24 cellular contexts compared by ENCODE assay signal in genomic region chr6:128337619-128338018, GRCh38.
"Had no signal": no experiment of that assay in that cellular context is flagged by ENCODE, and none has a peak within 500 bp of the region (broad histone marks: within the 10 kb centered on the region; RNA-seq: fewer than 3 reads in every experiment).

No MANE protein-coding gene starts in this region.

- ATAC-seq: gastroesophageal sphincter; left cardiac atrium; lower lobe of right lung; pancreas; right cardiac atrium; stimulated activated memory B cell treated with anti-CD40 and anti-IgM and Interleukin-4, amounts not matched to agents 10 μg/mL and 1 μg/mL and 100 μg/mL, for 72 hours; upper lobe of right lung had no signal

- H3K4me1 ChIP-seq: testis, upper lobe of right lung had no signal

- H3K9me3 Mint-ChIP-seq: dendritic cell treated with granulocyte-macrophage colony-stimulating factor and Interleukin-4, amounts not matched to agents 40 ng/mL and 50 ng/mL, for 4 days; naive B cell; nephron; stimulated activated memory B cell treated with anti-CD40 and anti-IgM and Interleukin-4, amounts not matched to agents 10 μg/mL and 1 μg/mL and 100 μg/mL, for 72 hours; stimulated activated naive CD8-positive, alpha-beta T cell treated with anti-CD3 and anti-CD28 coated beads, Interleukin-15, Interleukin-2, amounts not matched to agents 100 ng/mL and 50 ng/mL, for 24 hours had no signal

- H3K27ac ChIP-seq: gastroesophageal sphincter, left ventricle myocardium inferior, lower lobe of right lung, pancreas, testis, tibial nerve, upper lobe of right lung had no signal

- H3K36me3 Mint-ChIP-seq: immature natural killer cell; naive B cell; stimulated activated memory B cell treated with anti-CD40 and anti-IgM and Interleukin-4, amounts not matched to agents 10 μg/mL and 1 μg/mL and 100 μg/mL, for 72 hours had no signal

- H3K27me3 ChIP-seq: gastroesophageal sphincter, pancreas, testis, tibial nerve, upper lobe of right lung had no signal

- H3K27ac Mint-ChIP-seq: dendritic cell treated with granulocyte-macrophage colony-stimulating factor and Interleukin-4, amounts not matched to agents 40 ng/mL and 50 ng/mL, for 4 days; immature natural killer cell; progenitor cell of endocrine pancreas; stimulated activated memory B cell treated with anti-CD40 and anti-IgM and Interleukin-4, amounts not matched to agents 10 μg/mL and 1 μg/mL and 100 μg/mL, for 72 hours; stimulated activated naive CD8-positive, alpha-beta T cell treated with anti-CD3 and anti-CD28 coated beads, Interleukin-15, Interleukin-2, amounts not matched to agents 100 ng/mL and 50 ng/mL, for 24 hours had no signal

- H3K27me3 Mint-ChIP-seq: dendritic cell treated with granulocyte-macrophage colony-stimulating factor and Interleukin-4, amounts not matched to agents 40 ng/mL and 50 ng/mL, for 4 days; naive B cell; progenitor cell of endocrine pancreas; stimulated activated memory B cell treated with anti-CD40 and anti-IgM and Interleukin-4, amounts not matched to agents 10 μg/mL and 1 μg/mL and 100 μg/mL, for 72 hours; stimulated activated naive CD8-positive, alpha-beta T cell treated with anti-CD3 and anti-CD28 coated beads, Interleukin-15, Interleukin-2, amounts not matched to agents 100 ng/mL and 50 ng/mL, for 24 hours had no signal

- H3K4me3 Mint-ChIP-seq: dendritic cell treated with granulocyte-macrophage colony-stimulating factor and Interleukin-4, amounts not matched to agents 40 ng/mL and 50 ng/mL, for 4 days; immature natural killer cell; naive B cell; nephron; stimulated activated memory B cell treated with anti-CD40 and anti-IgM and Interleukin-4, amounts not matched to agents 10 μg/mL and 1 μg/mL and 100 μg/mL, for 72 hours; stimulated activated naive CD8-positive, alpha-beta T cell treated with anti-CD3 and anti-CD28 coated beads, Interleukin-15, Interleukin-2, amounts not matched to agents 100 ng/mL and 50 ng/mL, for 24 hours had no signal

- H3K4me1 Mint-ChIP-seq: immature natural killer cell; naive B cell; stimulated activated memory B cell treated with anti-CD40 and anti-IgM and Interleukin-4, amounts not matched to agents 10 μg/mL and 1 μg/mL and 100 μg/mL, for 72 hours had no signal

- H3K9me3 ChIP-seq: gastroesophageal sphincter, left ventricle myocardium inferior, lower lobe of right lung, pancreas, testis, tibial nerve, upper lobe of right lung had no signal

- H3K4me2 ChIP-seq: smooth muscle cell had no signal

- FAIRE-seq: colon, keratinocyte, pancreas had no signal

- H3K36me3 ChIP-seq: gastroesophageal sphincter, left ventricle myocardium inferior, lower lobe of right lung, pancreas, tibial nerve, upper lobe of right lung had no signal

- DNase-seq: erythroblast; glutamatergic neuron; immature natural killer cell; left cardiac atrium; left ventricle myocardium inferior; lower lobe of right lung; mesendoderm; naive B cell; occipital lobe; pancreas; right cardiac atrium; stimulated activated CD4-positive, alpha-beta T cell treated with anti-CD3 and anti-CD28 coated beads, Interleukin-4, amount 100 ng/mL, for 1 hour; testis; upper lobe of right lung had no signal

- H3K4me3 ChIP-seq: gastroesophageal sphincter, left ventricle myocardium inferior, lower lobe of right lung, pancreas, smooth muscle cell, testis, tibial nerve, upper lobe of right lung had no signal
